In the genomic region with DNA sequence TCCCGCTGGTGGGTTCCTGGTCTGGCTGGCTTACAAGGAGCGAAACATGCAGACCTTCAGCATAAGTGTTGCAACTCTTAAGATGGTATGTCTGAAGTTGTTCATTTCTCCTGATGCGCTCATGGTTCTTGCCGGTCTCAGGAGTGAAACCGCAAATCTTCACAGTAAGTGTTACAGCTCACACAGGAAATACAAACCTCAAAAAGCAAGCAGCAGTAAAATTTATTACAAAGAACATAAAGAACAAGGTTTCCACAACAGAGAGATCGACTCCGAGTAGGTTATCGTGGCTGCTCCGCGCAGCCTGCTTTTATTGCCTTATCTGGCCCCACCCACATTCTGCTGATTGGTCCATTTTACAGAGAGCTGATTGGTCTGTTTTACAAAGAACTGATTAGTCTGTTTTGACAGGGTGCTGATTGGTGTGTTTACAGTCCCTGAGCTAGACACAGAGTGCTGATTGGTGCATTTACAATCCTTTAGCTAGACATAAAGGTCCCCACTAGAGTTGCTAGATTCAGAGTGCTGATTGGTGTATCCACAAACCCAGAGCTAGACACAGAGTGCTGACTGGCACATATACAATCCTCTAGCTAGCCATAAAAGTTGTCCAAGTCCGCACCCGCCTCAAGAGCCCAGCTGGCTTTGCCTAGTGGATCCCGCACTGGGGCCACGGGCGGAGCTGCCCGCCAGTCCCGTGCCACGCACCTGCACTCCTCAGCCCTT, we compare ENCODE assay signal across 8 cellular contexts. TPM values are rescaled to one million over a fixed set of nuclear protein-coding genes. Genes with fewer than 3 reads are reported as not detected.
DNase-seq lines count a peak whose midpoint lies in the region; ATAC-seq and TF ChIP-seq lines count a peak whose summit lies in the region.

No MANE protein-coding gene starts in this region.

- H2AK5ac ChIP-seq in trophoblast cell (ENCODE audit: low read length): no peak overlapping the region

- no peaks in the 10 kb centered on the region for H3K79me2 ChIP-seq in trophoblast cell (ENCODE audit: control insufficient read depth, insufficient read depth, low read length, poor library complexity)

- no peak overlapping the region for H3K4ac ChIP-seq in trophoblast cell (ENCODE audit: low read depth, low read length)

- H3K9me3 ChIP-seq in trophoblast cell (ENCODE audit: insufficient read depth, low read depth, low read length): peaks cover 4% of the 10 kb centered on the region

- WGBS in trophoblast cell (ENCODE audit: extremely low coverage, insufficient coverage, insufficient read length): no CpG with 5 or more reads among the region's 18 CpGs

- ATAC-seq in left colon (peak; percentile 71), HG03045 (IDR thresholded peaks at IDR 0.05; ENCODE audit: unreplicated experiment) (no peak), GM19467 (IDR thresholded peaks at IDR 0.05; ENCODE audit: unreplicated experiment) (no peak)

- H3K79me1 ChIP-seq in trophoblast cell (ENCODE audit: low read length): no peaks in the 10 kb centered on the region

- intact Hi-C loops in left colon (cut with DNase I, micrococcal nuclease): no loop called here

- no peaks in the 10 kb centered on the region for H3K4me1 ChIP-seq in trophoblast cell (ENCODE audit: control insufficient read depth in 1 of 2, insufficient read depth in 2 of 2, low read length in 2 of 2)

- no peak overlapping the region for H3K23ac ChIP-seq in trophoblast cell (ENCODE audit: low read length)

- no peak overlapping the region for H4K91ac ChIP-seq in trophoblast cell (ENCODE audit: low read depth, low read length)

- no peak overlapping the region for H3K14ac ChIP-seq in trophoblast cell (ENCODE audit: low read length)

- TF ChIP-seq CTCF in 22Rv1 (IDR thresholded peaks at IDR 0.05) (no peak), NB4 (IDR thresholded peaks at IDR 0.05; ENCODE audit: low read depth, low read length) (no peak)

- DNase-seq in NB4 (ENCODE audit: low read depth) (peak; percentile 81), left colon (no peak), trophoblast cell (no peak), NCI-H1436 treated with DMSO at 0.1 percent for 48 hours (lab: John Stamatoyannopoulos, UW) (no peak)
- peak; percentile 82 for DNase-seq in activated CD8-positive, alpha-beta memory T cell treated with anti-CD3 and anti-CD28 coated beads for 24 hours

- H3K36me3 ChIP-seq in trophoblast cell (ENCODE audit: control insufficient read depth in 1 of 2, insufficient read depth in 2 of 2, low read length in 2 of 2): no peaks in the 10 kb centered on the region

- no peak overlapping the region for H3K9ac ChIP-seq in trophoblast cell (ENCODE audit: low read length)

- no peak overlapping the region for H3K18ac ChIP-seq in trophoblast cell (ENCODE audit: low read length)

- H3K4me3 ChIP-seq in NB4 (ENCODE audit: low read depth, low read length) (peak overlapping the region; percentile 61), trophoblast cell (ENCODE audit: low read depth, low read length) (no peak overlapping the region)

- no peak overlapping the region for H2BK120ac ChIP-seq in trophoblast cell (ENCODE audit: insufficient read depth, low read length, poor library complexity)

- no peak overlapping the region for H2BK12ac ChIP-seq in trophoblast cell (ENCODE audit: low read length)

- H4K12ac ChIP-seq in trophoblast cell (ENCODE audit: low read depth, low read length): no peak overlapping the region

- TF ChIP-seq POLR2A in NB4 (IDR thresholded peaks at IDR 0.05; ENCODE audit: extremely low read depth, insufficient read length): no peak

- H2AFZ ChIP-seq in trophoblast cell (ENCODE audit: insufficient read depth, low read length, poor library complexity): no peak overlapping the region

- no peak overlapping the region for H4K8ac ChIP-seq in trophoblast cell (ENCODE audit: low read depth, low read length)

- no peak overlapping the region for H2BK5ac ChIP-seq in trophoblast cell (ENCODE audit: low read depth, low read length, poor library complexity)

- peak overlapping the region; percentile 67 for H3K27ac ChIP-seq in 22Rv1
- H3K27ac ChIP-seq in trophoblast cell (ENCODE audit: low read depth, low read length): no peak overlapping the region

- H3K27me3 ChIP-seq in trophoblast cell (ENCODE audit: insufficient read depth, low read length): no peaks in the 10 kb centered on the region

- no peak overlapping the region for H3K4me2 ChIP-seq in trophoblast cell (ENCODE audit: low read length)

RNA-seq across cellular contexts. Expression of a gene that starts 39.2 kb away (rescaled TPM):
- total RNA-seq in left colon: 10 to 100 TPM; 30.2 to 39.4 TPM
- polyA plus RNA-seq in trophoblast cell (2013): 53.3 and 54.2 TPM in 2 replicates

Comparison
In these comparisons a context has a peak if more than half of its experiments do, and no peak if none do; other contexts are left out.
1. DNase-seq: peak in NB4 (single experiment) and activated CD8-positive, alpha-beta memory T cell treated with anti-CD3 and anti-CD28 coated beads for 24 hours (single experiment); none in left colon (0 of 2), trophoblast cell (0 of 2) and NCI-H1436 treated with DMSO at 0.1 percent for 48 hours (single experiment).